Comparison of ENCODE assay signal across 14 cellular contexts in the genomic region with DNA sequence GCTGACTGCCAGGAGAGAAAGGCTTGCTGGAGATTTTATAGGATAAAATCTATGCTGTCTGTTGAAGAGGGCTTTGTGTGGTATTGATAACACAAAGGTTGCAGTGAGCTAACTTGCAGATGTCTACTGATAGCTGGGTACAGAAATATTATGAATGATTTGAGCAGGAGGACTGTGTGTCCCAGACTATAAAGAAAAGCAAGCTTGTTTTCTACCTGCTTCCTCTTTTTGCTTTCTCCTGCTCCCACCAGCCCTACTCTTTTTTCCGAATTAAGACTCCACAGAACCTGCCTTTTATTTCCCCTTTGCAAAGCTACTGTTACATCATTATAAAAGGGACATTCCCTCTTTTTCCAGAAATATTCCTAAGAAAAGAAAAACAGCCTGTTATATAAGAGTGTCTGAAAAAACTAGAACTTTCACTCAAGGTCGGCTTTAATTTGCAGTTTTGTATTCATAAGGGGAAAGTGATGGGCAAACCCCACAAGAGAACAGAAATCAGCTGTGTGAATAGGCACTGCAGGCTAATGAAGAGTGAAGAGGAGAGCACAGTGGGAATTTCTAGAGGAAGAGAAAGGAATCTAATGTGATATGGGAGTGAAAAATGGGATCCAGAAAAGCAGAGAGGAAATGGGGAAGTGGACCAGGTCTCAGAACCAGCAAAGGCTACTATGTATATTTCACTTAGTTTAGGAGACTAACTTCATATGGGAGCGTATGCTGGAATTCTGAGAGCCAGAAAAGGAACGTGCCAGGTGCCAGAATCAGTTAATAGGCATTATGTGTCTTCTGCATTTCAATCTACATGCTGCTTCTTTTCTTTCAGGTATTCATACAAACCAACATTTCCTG. TPM values are rescaled to one million over a fixed set of nuclear protein-coding genes. Genes with fewer than 3 reads are reported as not detected.
DNase-seq lines count a peak whose midpoint lies in the region; ATAC-seq and TF ChIP-seq lines count a peak whose summit lies in the region.
"Had no signal": no experiment of that assay in that cellular context is flagged by ENCODE, and none has a peak within 500 bp of the region (broad histone marks: within the 10 kb centered on the region; RNA-seq: fewer than 3 reads in every experiment).

No MANE protein-coding gene starts in this region.

- CTCF ChIA-PET in activated B cell treated with CpG ODN at 0.5 μM for 24 hours (lab: Charles Lee), result interaction anchor here (0.6 to 1.1 kb wide), 3 partner anchors 15 to 453 kb away, joined by 3 read pairs; no protein-coding TSS in a partner anchor

- peaks cover 3% of the 10 kb centered on the region for H3K9me3 Mint-ChIP-seq in activated B cell treated with CpG ODN at 0.5 μM for 24 hours
- H3K9me3 Mint-ChIP-seq in activated T-helper 1 cell treated with anti-CD3 and anti-CD28 coated beads, Interleukin-12 subunit alpha, Interleukin-12 subunit beta, Interleukin-2, Interleukin-4 antibody, amounts not matched to agents 30 ng/mL and 10 ng/mL and 1 ng/mL, durations not matched to agents 14 hours and 24 hours and 36 hours, result no peaks in the 10 kb centered on the region
- no peaks in the 10 kb centered on the region for H3K9me3 Mint-ChIP-seq in T-helper 2 cell treated with Interferon-gamma antibody and Interleukin-4, amounts not matched to agents 5 μg/mL and 100 μg/mL, for 36 hours

- ATAC-seq in GM18511 (IDR thresholded peaks at IDR 0.05; ENCODE audit: unreplicated experiment), result peak; percentile 67
- peak; percentile 50 for ATAC-seq in GM21381 (IDR thresholded peaks at IDR 0.05; ENCODE audit: unreplicated experiment)
- peak; percentile 57 for ATAC-seq in HG03135 (IDR thresholded peaks at IDR 0.05; ENCODE audit: unreplicated experiment)
- peak; percentile 58 for ATAC-seq in activated B cell treated with CpG ODN at 0.5 μM for 24 hours (ENCODE audit: low read depth)
- ATAC-seq: left cardiac atrium, Right ventricle myocardium inferior had no signal

- H3K4me3 Mint-ChIP-seq in activated B cell treated with CpG ODN at 0.5 μM for 24 hours, result peak overlapping the region; percentile 33
- H3K4me3 Mint-ChIP-seq in activated T-helper 1 cell treated with anti-CD3 and anti-CD28 coated beads, Interleukin-12 subunit alpha, Interleukin-12 subunit beta, Interleukin-2, Interleukin-4 antibody, amounts not matched to agents 30 ng/mL and 10 ng/mL and 1 ng/mL, durations not matched to agents 14 hours and 24 hours and 36 hours, result no peak overlapping the region
- no peak overlapping the region for H3K4me3 Mint-ChIP-seq in T-helper 2 cell treated with Interferon-gamma antibody and Interleukin-4, amounts not matched to agents 5 μg/mL and 100 μg/mL, for 36 hours

- peaks cover 29% of the 10 kb centered on the region for H3K4me1 Mint-ChIP-seq in activated B cell treated with CpG ODN at 0.5 μM for 24 hours
- H3K4me1 Mint-ChIP-seq in activated T-helper 1 cell treated with anti-CD3 and anti-CD28 coated beads, Interleukin-12 subunit alpha, Interleukin-12 subunit beta, Interleukin-2, Interleukin-4 antibody, amounts not matched to agents 30 ng/mL and 10 ng/mL and 1 ng/mL, durations not matched to agents 14 hours and 24 hours and 36 hours (ENCODE audit: low read depth), result no peaks in the 10 kb centered on the region
- no peaks in the 10 kb centered on the region for H3K4me1 Mint-ChIP-seq in T-helper 2 cell treated with Interferon-gamma antibody and Interleukin-4, amounts not matched to agents 5 μg/mL and 100 μg/mL, for 36 hours (ENCODE audit: low read depth)

- TF ChIP-seq CTCF in activated B cell treated with CpG ODN at 0.5 μM for 24 hours (IDR thresholded peaks at IDR 0.05), result no peak

- POLR2A ChIA-PET in activated B cell treated with CpG ODN at 0.5 μM for 24 hours (lab: Charles Lee), result no interaction called here

- DNase-seq in activated B cell treated with CpG ODN at 0.5 μM for 24 hours, result no peak
- no peak for DNase-seq in activated T-helper 1 cell treated with anti-CD3 and anti-CD28 coated beads, Interleukin-12 subunit alpha, Interleukin-12 subunit beta, Interleukin-2, Interleukin-4 antibody, amounts not matched to agents 30 ng/mL and 10 ng/mL and 1 ng/mL, durations not matched to agents 14 hours and 24 hours and 36 hours (ENCODE audit: low spot score)
- DNase-seq in T-helper 2 cell treated with Interferon-gamma antibody and Interleukin-4, amounts not matched to agents 5 μg/mL and 100 μg/mL, for 36 hours (ENCODE audit: low spot score), result no peak
- DNase-seq in GDM1 (lab: John Stamatoyannopoulos, UW), result no peak
- no peak for DNase-seq in stimulated activated CD4-positive, alpha-beta T cell treated with anti-CD3 and anti-CD28 coated beads, Interleukin-4, amount 100 ng/mL, for 24 hours
- DNase-seq: activated T-cell treated with anti-CD3 and anti-CD28 coated beads for 4 hours, left cardiac atrium, MM.1S, NCI-H524, WERI-Rb-1 had no signal

- H3K27ac Mint-ChIP-seq in activated B cell treated with CpG ODN at 0.5 μM for 24 hours, result no peak overlapping the region
- no peak overlapping the region for H3K27ac Mint-ChIP-seq in activated T-helper 1 cell treated with anti-CD3 and anti-CD28 coated beads, Interleukin-12 subunit alpha, Interleukin-12 subunit beta, Interleukin-2, Interleukin-4 antibody, amounts not matched to agents 30 ng/mL and 10 ng/mL and 1 ng/mL, durations not matched to agents 14 hours and 24 hours and 36 hours
- H3K27ac Mint-ChIP-seq in T-helper 2 cell treated with Interferon-gamma antibody and Interleukin-4, amounts not matched to agents 5 μg/mL and 100 μg/mL, for 36 hours, result no peak overlapping the region

- peaks cover 13% of the 10 kb centered on the region for H3K27me3 Mint-ChIP-seq in activated B cell treated with CpG ODN at 0.5 μM for 24 hours
- H3K27me3 Mint-ChIP-seq in activated T-helper 1 cell treated with anti-CD3 and anti-CD28 coated beads, Interleukin-12 subunit alpha, Interleukin-12 subunit beta, Interleukin-2, Interleukin-4 antibody, amounts not matched to agents 30 ng/mL and 10 ng/mL and 1 ng/mL, durations not matched to agents 14 hours and 24 hours and 36 hours (ENCODE audit: insufficient read depth), result peaks cover 31% of the 10 kb centered on the region
- peaks cover 35% of the 10 kb centered on the region for H3K27me3 Mint-ChIP-seq in T-helper 2 cell treated with Interferon-gamma antibody and Interleukin-4, amounts not matched to agents 5 μg/mL and 100 μg/mL, for 36 hours (ENCODE audit: low read depth)

- no peaks in the 10 kb centered on the region for H3K36me3 Mint-ChIP-seq in activated B cell treated with CpG ODN at 0.5 μM for 24 hours (ENCODE audit: low read depth)
- H3K36me3 Mint-ChIP-seq in activated T-helper 1 cell treated with anti-CD3 and anti-CD28 coated beads, Interleukin-12 subunit alpha, Interleukin-12 subunit beta, Interleukin-2, Interleukin-4 antibody, amounts not matched to agents 30 ng/mL and 10 ng/mL and 1 ng/mL, durations not matched to agents 14 hours and 24 hours and 36 hours (ENCODE audit: low read depth), result no peaks in the 10 kb centered on the region
- no peaks in the 10 kb centered on the region for H3K36me3 Mint-ChIP-seq in T-helper 2 cell treated with Interferon-gamma antibody and Interleukin-4, amounts not matched to agents 5 μg/mL and 100 μg/mL, for 36 hours (ENCODE audit: low read depth)

- intact Hi-C loops in activated B cell treated with CpG ODN at 0.5 μM for 24 hours (cut with micrococcal nuclease), result no loop called here
- intact Hi-C loops in activated T-helper 1 cell treated with anti-CD3 and anti-CD28 coated beads, Interleukin-12 subunit alpha, Interleukin-12 subunit beta, Interleukin-2, Interleukin-4 antibody, amounts not matched to agents 30 ng/mL and 10 ng/mL and 1 ng/mL, durations not matched to agents 14 hours and 24 hours and 36 hours (cut with micrococcal nuclease), result no loop called here

RNA-seq across cellular contexts. Expression of a gene that starts 28.2 kb away (rescaled TPM):
- not detected in 2 replicates for total RNA-seq in activated B cell treated with CpG ODN at 0.5 μM for 24 hours
- total RNA-seq in activated T-helper 1 cell treated with anti-CD3 and anti-CD28 coated beads, Interleukin-12 subunit alpha, Interleukin-12 subunit beta, Interleukin-2, Interleukin-4 antibody, amounts not matched to agents 30 ng/mL and 10 ng/mL and 1 ng/mL, durations not matched to agents 14 hours and 24 hours and 36 hours, result not detected in 2 replicates
- total RNA-seq: left cardiac atrium, Right ventricle myocardium inferior had no signal

RNA-seq across cellular contexts. Expression of a gene that starts 37.1 kb away (rescaled TPM):
- not detected in 2 replicates for total RNA-seq in activated B cell treated with CpG ODN at 0.5 μM for 24 hours
- total RNA-seq in activated T-helper 1 cell treated with anti-CD3 and anti-CD28 coated beads, Interleukin-12 subunit alpha, Interleukin-12 subunit beta, Interleukin-2, Interleukin-4 antibody, amounts not matched to agents 30 ng/mL and 10 ng/mL and 1 ng/mL, durations not matched to agents 14 hours and 24 hours and 36 hours, result not detected in 2 replicates
- total RNA-seq: left cardiac atrium, Right ventricle myocardium inferior had no signal

RNA-seq across cellular contexts. Expression of a gene that starts 40.0 kb away (rescaled TPM):
- total RNA-seq in activated B cell treated with CpG ODN at 0.5 μM for 24 hours, result not detected in 2 replicates
- not detected in 2 replicates for total RNA-seq in activated T-helper 1 cell treated with anti-CD3 and anti-CD28 coated beads, Interleukin-12 subunit alpha, Interleukin-12 subunit beta, Interleukin-2, Interleukin-4 antibody, amounts not matched to agents 30 ng/mL and 10 ng/mL and 1 ng/mL, durations not matched to agents 14 hours and 24 hours and 36 hours
- total RNA-seq: left cardiac atrium, Right ventricle myocardium inferior had no signal

RNA-seq across cellular contexts. Expression of a gene that starts 50.9 kb away (rescaled TPM):
- not detected in 2 replicates for total RNA-seq in activated B cell treated with CpG ODN at 0.5 μM for 24 hours
- total RNA-seq in activated T-helper 1 cell treated with anti-CD3 and anti-CD28 coated beads, Interleukin-12 subunit alpha, Interleukin-12 subunit beta, Interleukin-2, Interleukin-4 antibody, amounts not matched to agents 30 ng/mL and 10 ng/mL and 1 ng/mL, durations not matched to agents 14 hours and 24 hours and 36 hours, result not detected in 2 replicates
- total RNA-seq: left cardiac atrium, Right ventricle myocardium inferior had no signal
